22 cellular contexts compared by ENCODE assay signal in genomic region chr2:200909958-200910357, GRCh38.
"Had no signal": no experiment of that assay in that cellular context is flagged by ENCODE, and none has a peak within 500 bp of the region (broad histone marks: within the 10 kb centered on the region; RNA-seq: fewer than 3 reads in every experiment).

No MANE protein-coding gene starts in this region.

- H3K4me3 ChIP-seq: SJSA1, SK-N-MC had no signal

- H3K4me1 ChIP-seq: SJSA1 had no signal

- H3K9me3 Mint-ChIP-seq: IgD-negative memory B cell had no signal

- FAIRE-seq: RCC 7860 had no signal

- DNase-seq: KBM-7, NCI-H1092, NCI-H1105 treated with DMSO at 0.1 percent for 48 hours, NCI-H1417 treated with DMSO at 0.1 percent for 48 hours, NCI-H146, NCI-H1694 treated with DMSO at 0.1 percent for 48 hours, NCI-H1930, NCI-H2081 treated with DMSO at 0.1 percent for 48 hours, NCI-H2171, NCI-H226, NCI-H446, NCI-H510A, NCI-H524 treated with DMSO at 0.1 percent for 48 hours, NCI-H69, NCI-H774, Right ventricle myocardium superior, RPMI8226, SIG-M5 had no signal

- H3K27ac Mint-ChIP-seq: IgD-negative memory B cell had no signal

- H3K4me1 Mint-ChIP-seq: IgD-negative memory B cell had no signal

- H3K27ac ChIP-seq: SJSA1, SK-N-MC had no signal

- H3K36me3 Mint-ChIP-seq: IgD-negative memory B cell had no signal

- H3K9me3 ChIP-seq: SJSA1 had no signal

- H3K4me3 Mint-ChIP-seq: IgD-negative memory B cell had no signal

- H3K27me3 Mint-ChIP-seq: IgD-negative memory B cell had no signal
